ENCODE assay signal across 14 cellular contexts in genomic region chr13:98050041-98050466, GRCh38.
A peak's percentile ranks its signal among the peaks of the same experiment; 100 is the strongest.
DNase-seq lines count a peak whose midpoint lies in the region; ATAC-seq lines count a peak whose summit lies in the region.
"Had no signal": no experiment of that assay in that cellular context is flagged by ENCODE, and none has a peak within 500 bp of the region (broad histone marks: within the 10 kb centered on the region; RNA-seq: fewer than 3 reads in every experiment).

No MANE protein-coding gene starts in this region.

- H3K27me3 ChIP-seq in SJCRH30 = no peaks in the 10 kb centered on the region
- H3K27me3 ChIP-seq: right atrium auricular region had no signal

- peaks cover 8% of the 10 kb centered on the region for H3K4me1 ChIP-seq in SJCRH30
- H3K4me1 ChIP-seq: right atrium auricular region had no signal

- H3K27ac ChIP-seq in SJCRH30 = no peak overlapping the region
- H3K27ac ChIP-seq: right atrium auricular region had no signal

- DNase-seq in DMS53 (lab: John Stamatoyannopoulos, UW) (peak; percentile 87), HT1080 (ENCODE audit: low read depth) (peak; percentile 42), SJCRH30 (peak; percentile 58 to 60), kidney glomerular epithelial cell (lab: John Stamatoyannopoulos, UW) (peak; percentile 41)
- DNase-seq in stimulated activated CD4-positive, alpha-beta T cell treated with anti-CD3 and anti-CD28 coated beads, Interleukin-2, amount 100 ng/mL, for 48 hours = no peak
- DNase-seq: cerebellar nuclear complex; islet precursor cell; Kasumi-1; naive thymus-derived CD8-positive, alpha-beta T cell; OCI-M1; T-helper 9 cell had no signal

- H3K9me3 ChIP-seq in SJCRH30 (replicated peaks) = no peaks in the 10 kb centered on the region
- H3K9me3 ChIP-seq: right atrium auricular region had no signal

- ATAC-seq in GM21381 (IDR thresholded peaks at IDR 0.05; ENCODE audit: unreplicated experiment) = no peak
- ATAC-seq in GM18511 (IDR thresholded peaks at IDR 0.05; ENCODE audit: unreplicated experiment) = no peak
- ATAC-seq: naive thymus-derived CD8-positive, alpha-beta T cell had no signal

- H3K36me3 ChIP-seq in SJCRH30 = no peaks in the 10 kb centered on the region
- H3K36me3 ChIP-seq: right atrium auricular region had no signal

- H3K4me3 ChIP-seq in SJCRH30 = no peak overlapping the region
- H3K4me3 ChIP-seq: right atrium auricular region had no signal

Comparison
In these comparisons a context has a peak if more than half of its experiments do, and no peak if none do; other contexts are left out.
1. DNase-seq: peak in DMS53 (single experiment), HT1080 (single experiment), SJCRH30 (2 of 2) and kidney glomerular epithelial cell (single experiment); none in stimulated activated CD4-positive, alpha-beta T cell treated with anti-CD3 and anti-CD28 coated beads, Interleukin-2, amount 100 ng/mL, for 48 hours (0 of 2).